ENCODE assay signal across 11 cellular contexts in genomic region chr18:56569391-56569790, GRCh38.
"Had no signal": no experiment of that assay in that cellular context is flagged by ENCODE, and none has a peak within 500 bp of the region (broad histone marks: within the 10 kb centered on the region; RNA-seq: fewer than 3 reads in every experiment).

No MANE protein-coding gene starts in this region.

- H3K4me3 ChIP-seq: cardiac muscle cell, heart right ventricle, testis had no signal

- H3K27ac ChIP-seq: cardiac muscle cell, testis had no signal

- H3K27me3 ChIP-seq: cardiac muscle cell, heart right ventricle, testis had no signal

- ATAC-seq: activated T-helper 17 cell treated with anti-CD3 and anti-CD28 coated beads, Interleukin-2, amount 50 U/mL, for 72 hours; sciatic nerve had no signal

- H3K9me3 ChIP-seq: heart right ventricle, testis had no signal

- H3K36me3 ChIP-seq: cardiac muscle cell, heart right ventricle had no signal

- DNase-seq: activated B cell treated with CpG ODN at 0.5 μM for 24 hours; activated naive CD4-positive, alpha-beta T cell treated with anti-CD3 and anti-CD28 coated beads for 36 hours; activated T-cell treated with anti-CD3 and anti-CD28 coated beads for 4 hours; heart right ventricle; mesendoderm; stimulated activated CD4-positive, alpha-beta T cell treated with anti-CD3 and anti-CD28 coated beads, Interleukin-4, amount 100 ng/mL, for 1 hour; T1000; testis had no signal
